In the genomic region with DNA sequence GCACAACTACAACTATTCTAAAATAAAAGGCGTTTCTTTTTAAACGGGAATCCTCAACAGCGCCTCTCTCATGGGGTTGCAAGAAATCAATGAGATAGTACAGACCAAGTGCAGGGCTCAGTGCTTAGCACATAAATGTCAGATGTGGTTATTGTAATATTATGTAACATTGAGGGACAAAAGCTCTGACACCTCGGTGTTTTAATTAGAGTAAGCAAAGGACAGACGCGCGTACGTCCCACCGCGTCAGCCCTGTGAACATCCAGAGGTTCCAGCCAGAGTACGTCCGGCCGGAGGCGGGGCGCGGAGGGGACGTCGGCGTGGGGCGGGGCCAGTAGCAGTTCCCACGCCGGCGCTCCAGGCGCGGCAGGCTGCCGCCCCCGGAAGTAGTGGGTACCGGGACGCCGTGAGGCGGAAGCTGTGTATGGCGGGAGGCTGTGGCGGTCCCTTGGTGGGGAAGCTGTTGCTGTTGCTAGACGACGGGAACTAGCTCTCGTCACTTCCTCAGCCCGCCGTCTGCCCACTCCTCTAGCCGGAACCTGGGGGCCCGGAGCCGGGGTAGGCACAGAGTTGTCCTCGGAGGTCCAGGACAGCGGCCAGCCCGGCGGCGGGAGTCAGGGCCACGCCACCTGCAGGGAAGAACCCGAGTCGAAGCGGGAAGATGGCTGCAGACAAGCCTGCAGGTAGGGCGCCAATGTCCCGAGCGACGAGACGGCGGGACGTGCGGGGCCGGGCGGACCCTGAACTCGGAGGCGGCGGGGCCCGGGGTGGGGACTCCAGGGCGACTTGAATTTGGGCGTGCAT, we compare ENCODE assay signal across 8 cellular contexts.
A peak's percentile ranks its signal among the peaks of the same experiment; 100 is the strongest.
DNase-seq lines count a peak whose midpoint lies in the region; ATAC-seq and TF ChIP-seq lines count a peak whose summit lies in the region.

A gene with protein sequence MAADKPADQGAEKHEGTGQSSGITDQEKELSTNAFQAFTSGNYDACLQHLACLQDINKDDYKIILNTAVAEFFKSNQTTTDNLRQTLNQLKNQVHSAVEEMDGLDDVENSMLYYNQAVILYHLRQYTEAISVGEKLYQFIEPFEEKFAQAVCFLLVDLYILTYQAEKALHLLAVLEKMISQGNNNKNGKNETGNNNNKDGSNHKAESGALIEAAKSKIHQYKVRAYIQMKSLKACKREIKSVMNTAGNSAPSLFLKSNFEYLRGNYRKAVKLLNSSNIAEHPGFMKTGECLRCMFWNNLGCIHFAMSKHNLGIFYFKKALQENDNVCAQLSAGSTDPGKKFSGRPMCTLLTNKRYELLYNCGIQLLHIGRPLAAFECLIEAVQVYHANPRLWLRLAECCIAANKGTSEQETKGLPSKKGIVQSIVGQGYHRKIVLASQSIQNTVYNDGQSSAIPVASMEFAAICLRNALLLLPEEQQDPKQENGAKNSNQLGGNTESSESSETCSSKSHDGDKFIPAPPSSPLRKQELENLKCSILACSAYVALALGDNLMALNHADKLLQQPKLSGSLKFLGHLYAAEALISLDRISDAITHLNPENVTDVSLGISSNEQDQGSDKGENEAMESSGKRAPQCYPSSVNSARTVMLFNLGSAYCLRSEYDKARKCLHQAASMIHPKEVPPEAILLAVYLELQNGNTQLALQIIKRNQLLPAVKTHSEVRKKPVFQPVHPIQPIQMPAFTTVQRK (plus strand): TSS at position 389 of the 804 bp plus-strand sequence. CDS start 273 bp downstream, at position 662.

- peak within 1 kb of the TSS; percentile 86 for H3K9ac ChIP-seq in MM.1S (ENCODE audit: low read length)

- no peaks in the 10 kb centered on the region for H4K20me1 ChIP-seq in MM.1S (ENCODE audit: insufficient read depth, low read length)

- peaks cover 22% of the 10 kb centered on the region for H3K36me3 Mint-ChIP-seq in nephron progenitor cell (ENCODE audit: low read depth)

- DNase-seq in GDM1 (lab: John Stamatoyannopoulos, UW) (peak; percentile 97), HCEC 1CT (peak; percentile 95), MM.1S (peak; percentile 97), SIG-M5 (lab: John Stamatoyannopoulos, UW) (peak; percentile 86), activated gamma-delta T cell (lab: John Stamatoyannopoulos, UW) (peak; percentile 96), fibroblast of the conjunctiva (ENCODE audit: low read depth) (peak; percentile 80), nephron progenitor cell (peak; percentile 95)
- DNase-seq in stimulated activated naive CD8-positive, alpha-beta T cell treated with anti-CD3 and anti-CD28 coated beads, Interleukin-15, amount 100 ng/mL, for 72 hours: peak; percentile 96 to 98

- H3K27me3 ChIP-seq in MM.1S (replicated peaks; ENCODE audit: insufficient read depth, low read length): no peaks in the 10 kb centered on the region

- ATAC-seq in stimulated activated naive CD8-positive, alpha-beta T cell treated with anti-CD3 and anti-CD28 coated beads, Interleukin-15, amount 100 ng/mL, for 72 hours: peak; percentile 99

- peaks cover 13% of the 10 kb centered on the region; the same call in 1 of the 2 replicates for H3F3A ChIP-seq in MM.1S (ENCODE audit: insufficient read depth, low read length)

- no peaks in the 10 kb centered on the region for H3K27me3 Mint-ChIP-seq in nephron progenitor cell (ENCODE audit: low read depth, poor library complexity)
- no peaks in the 10 kb centered on the region for H3K27me3 Mint-ChIP-seq in stimulated activated naive CD8-positive, alpha-beta T cell treated with anti-CD3 and anti-CD28 coated beads, Interleukin-15, amount 100 ng/mL, for 72 hours

- H3K4me2 ChIP-seq in MM.1S (ENCODE audit: low read depth, low read length): peak within 1 kb of the TSS; percentile 82

- peaks cover 13% of the 10 kb centered on the region for H3K4me1 ChIP-seq in MM.1S (ENCODE audit: low read length)

- peak within 1 kb of the TSS; percentile 81 for H3K4me3 ChIP-seq in MM.1S (ENCODE audit: low read length)

- H3K36me3 ChIP-seq in MM.1S (replicated peaks; ENCODE audit: insufficient read depth, low read length): no peaks in the 10 kb centered on the region

- H3K79me2 ChIP-seq in MM.1S (ENCODE audit: low read length): peaks cover 48% of the 10 kb centered on the region

- H2AFZ ChIP-seq in MM.1S (ENCODE audit: low read length): peak within 1 kb of the TSS; percentile 87

- no peaks in the 10 kb centered on the region for H3K9me3 Mint-ChIP-seq in nephron progenitor cell
- H3K9me3 Mint-ChIP-seq in stimulated activated naive CD8-positive, alpha-beta T cell treated with anti-CD3 and anti-CD28 coated beads, Interleukin-15, amount 100 ng/mL, for 72 hours: no peaks in the 10 kb centered on the region

- peak within 1 kb of the TSS; percentile 68 for H3K27ac ChIP-seq in MM.1S (ENCODE audit: low read length)

- peak within 1 kb of the TSS; percentile 98 for H3K27ac Mint-ChIP-seq in nephron progenitor cell
- peak within 1 kb of the TSS; percentile 96 to 97 for H3K27ac Mint-ChIP-seq in stimulated activated naive CD8-positive, alpha-beta T cell treated with anti-CD3 and anti-CD28 coated beads, Interleukin-15, amount 100 ng/mL, for 72 hours

- TF ChIP-seq CTCF in MM.1S (IDR thresholded peaks at IDR 0.05; ENCODE audit: low read length) (no peak; the same call in 1 of the 2 replicates), nephron progenitor cell (IDR thresholded peaks at IDR 0.05) (no peak)

- no peaks in the 10 kb centered on the region for H3K9me2 ChIP-seq in MM.1S (replicated peaks; ENCODE audit: insufficient read depth, low read length)

- peaks cover 33% of the 10 kb centered on the region for H3K4me1 Mint-ChIP-seq in nephron progenitor cell
- peaks cover 32% of the 10 kb centered on the region for H3K4me1 Mint-ChIP-seq in stimulated activated naive CD8-positive, alpha-beta T cell treated with anti-CD3 and anti-CD28 coated beads, Interleukin-15, amount 100 ng/mL, for 72 hours

- H3K4me3 Mint-ChIP-seq in nephron progenitor cell: peak within 1 kb of the TSS; percentile 96
- H3K4me3 Mint-ChIP-seq in stimulated activated naive CD8-positive, alpha-beta T cell treated with anti-CD3 and anti-CD28 coated beads, Interleukin-15, amount 100 ng/mL, for 72 hours: peak within 1 kb of the TSS; percentile 95 to 97

- no peaks in the 10 kb centered on the region for H3K9me3 ChIP-seq in MM.1S (replicated peaks; ENCODE audit: insufficient read depth, low read length)

Comparison
In these comparisons a context has a peak if more than half of its experiments do, and no peak if none do; other contexts are left out.
1. Peak in every context shown above with its lines: DNase-seq, ATAC-seq, H3K4me3 ChIP-seq and H3K27ac ChIP-seq.